Comparison of ENCODE assay signal across 1 cellular context in the genomic region with DNA sequence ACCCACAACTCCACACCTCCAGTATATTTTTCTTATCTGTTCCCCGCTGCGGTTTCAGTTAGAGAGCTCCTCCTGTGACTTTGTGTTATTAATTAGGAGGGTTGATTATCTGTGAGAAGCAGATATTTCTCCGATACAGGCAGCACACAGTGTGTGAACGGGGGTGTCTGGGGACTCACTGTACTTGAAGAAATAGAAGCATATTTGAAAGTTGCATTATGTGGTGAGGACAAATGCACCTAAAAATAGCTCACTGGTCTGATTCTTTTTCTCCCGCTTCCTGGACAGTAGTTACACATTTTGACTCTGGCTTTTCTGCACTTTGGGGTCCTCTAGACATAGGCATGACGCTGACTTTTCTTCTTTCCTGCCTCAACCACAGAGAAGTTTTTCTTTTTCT.
TF ChIP-seq lines count a peak whose summit lies in the region.

No MANE protein-coding gene starts in this region.

TF ChIP-seq in GM12878, 131 proteins besides CTCF, POLR2A, EP300 and RAD21 (continued from another document):
- TF ChIP-seq, protein P1, sequence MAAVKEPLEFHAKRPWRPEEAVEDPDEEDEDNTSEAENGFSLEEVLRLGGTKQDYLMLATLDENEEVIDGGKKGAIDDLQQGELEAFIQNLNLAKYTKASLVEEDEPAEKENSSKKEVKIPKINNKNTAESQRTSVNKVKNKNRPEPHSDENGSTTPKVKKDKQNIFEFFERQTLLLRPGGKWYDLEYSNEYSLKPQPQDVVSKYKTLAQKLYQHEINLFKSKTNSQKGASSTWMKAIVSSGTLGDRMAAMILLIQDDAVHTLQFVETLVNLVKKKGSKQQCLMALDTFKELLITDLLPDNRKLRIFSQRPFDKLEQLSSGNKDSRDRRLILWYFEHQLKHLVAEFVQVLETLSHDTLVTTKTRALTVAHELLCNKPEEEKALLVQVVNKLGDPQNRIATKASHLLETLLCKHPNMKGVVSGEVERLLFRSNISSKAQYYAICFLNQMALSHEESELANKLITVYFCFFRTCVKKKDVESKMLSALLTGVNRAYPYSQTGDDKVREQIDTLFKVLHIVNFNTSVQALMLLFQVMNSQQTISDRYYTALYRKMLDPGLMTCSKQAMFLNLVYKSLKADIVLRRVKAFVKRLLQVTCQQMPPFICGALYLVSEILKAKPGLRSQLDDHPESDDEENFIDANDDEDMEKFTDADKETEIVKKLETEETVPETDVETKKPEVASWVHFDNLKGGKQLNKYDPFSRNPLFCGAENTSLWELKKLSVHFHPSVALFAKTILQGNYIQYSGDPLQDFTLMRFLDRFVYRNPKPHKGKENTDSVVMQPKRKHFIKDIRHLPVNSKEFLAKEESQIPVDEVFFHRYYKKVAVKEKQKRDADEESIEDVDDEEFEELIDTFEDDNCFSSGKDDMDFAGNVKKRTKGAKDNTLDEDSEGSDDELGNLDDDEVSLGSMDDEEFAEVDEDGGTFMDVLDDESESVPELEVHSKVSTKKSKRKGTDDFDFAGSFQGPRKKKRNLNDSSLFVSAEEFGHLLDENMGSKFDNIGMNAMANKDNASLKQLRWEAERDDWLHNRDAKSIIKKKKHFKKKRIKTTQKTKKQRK (IDR thresholded peaks at IDR 0.05; ENCODE audit: low read depth, low read length): no peak
- TF ChIP-seq MEF2A (IDR thresholded peaks at IDR 0.05; ENCODE audit: insufficient read depth, low read depth, low read length): 0 out of 2 replicates have a peak, but pooled peaks have one; percentile 28
